ENCODE assay signal across 28 cellular contexts in genomic region chr3:45937206-45938042, GRCh38. TPM values are rescaled to one million over a fixed set of nuclear protein-coding genes. Genes with fewer than 3 reads are reported as not detected.
"Had no signal": no experiment of that assay in that cellular context is flagged by ENCODE, and none has a peak within 500 bp of the region (broad histone marks: within the 10 kb centered on the region; RNA-seq: fewer than 3 reads in every experiment).

No MANE protein-coding gene starts in this region.

- H3K27me3 ChIP-seq: esophagus muscularis mucosa, hepatocyte, right lobe of liver, testis, vagina had no signal

- H3K4me3 ChIP-seq: esophagus muscularis mucosa, hepatocyte, mucosa of descending colon, right lobe of liver, smooth muscle cell, testis, vagina had no signal

- H3K4me1 ChIP-seq: right lobe of liver, testis had no signal

- H3K9me3 ChIP-seq: esophagus muscularis mucosa, mucosa of descending colon, right lobe of liver, testis, vagina had no signal

- H3K9me3 Mint-ChIP-seq: activated CD4-positive, alpha-beta T cell treated with anti-CD3 and anti-CD28 coated beads, Interleukin-2, amount 10 ng/mL, durations not matched to agents 7 days and 5 days; central memory CD8-positive, alpha-beta T cell; stimulated activated naive B cell treated with anti-CD40 and anti-IgM and Interleukin-4, amounts not matched to agents 10 μg/mL and 1 μg/mL and 100 μg/mL, for 72 hours had no signal

- H3K27ac Mint-ChIP-seq: activated CD4-positive, alpha-beta T cell treated with anti-CD3 and anti-CD28 coated beads, Interleukin-2, amount 10 ng/mL, durations not matched to agents 7 days and 5 days; activated CD8-positive, alpha-beta T cell treated with anti-CD3 and anti-CD28 coated beads for 36 hours; activated naive CD4-positive, alpha-beta T cell treated with anti-CD3 and anti-CD28 coated beads, Interleukin-2, amount 50 U/mL, for 72 hours; activated T-cell treated with anti-CD3 and anti-CD28 coated beads, Interleukin-2, amount 50 U/mL, for 72 hours; stimulated activated naive B cell treated with anti-CD40 and anti-IgM and Interleukin-4, amounts not matched to agents 10 μg/mL and 1 μg/mL and 100 μg/mL, for 72 hours had no signal

- H3K27me3 Mint-ChIP-seq: activated CD4-positive, alpha-beta T cell treated with anti-CD3 and anti-CD28 coated beads, Interleukin-2, amount 10 ng/mL, durations not matched to agents 7 days and 5 days; central memory CD8-positive, alpha-beta T cell; stimulated activated naive B cell treated with anti-CD40 and anti-IgM and Interleukin-4, amounts not matched to agents 10 μg/mL and 1 μg/mL and 100 μg/mL, for 72 hours had no signal

- H3K4me3 Mint-ChIP-seq: activated CD4-positive, alpha-beta T cell treated with anti-CD3 and anti-CD28 coated beads, Interleukin-2, amount 10 ng/mL, durations not matched to agents 7 days and 5 days; activated CD8-positive, alpha-beta T cell treated with anti-CD3 and anti-CD28 coated beads for 36 hours; activated T-cell treated with anti-CD3 and anti-CD28 coated beads, Interleukin-2, amount 50 U/mL, for 72 hours; central memory CD8-positive, alpha-beta T cell; stimulated activated naive B cell treated with anti-CD40 and anti-IgM and Interleukin-4, amounts not matched to agents 10 μg/mL and 1 μg/mL and 100 μg/mL, for 72 hours had no signal

- DNase-seq: activated CD4-positive, alpha-beta T cell treated with anti-CD3 and anti-CD28 coated beads, Interleukin-2, amount 10 ng/mL, durations not matched to agents 7 days and 5 days; activated CD8-positive, alpha-beta T cell treated with anti-CD3 and anti-CD28 coated beads for 36 hours; activated gamma-delta T cell; activated T-cell treated with anti-CD3 and anti-CD28 coated beads, Interleukin-2, amount 50 U/mL, for 72 hours; effector memory CD4-positive, alpha-beta T cell; glutamatergic neuron; kidney glomerular epithelial cell; left ventricle myocardium superior; mammary epithelial cell; mucosa of descending colon; occipital lobe; right lobe of liver; stimulated activated CD4-positive, alpha-beta T cell treated with anti-CD3 and anti-CD28 coated beads, Interleukin-15, amount 100 ng/mL, for 24 hours; stimulated activated naive B cell treated with anti-CD40 and anti-IgM and Interleukin-4, amounts not matched to agents 10 μg/mL and 1 μg/mL and 100 μg/mL, for 72 hours; T-helper 1 cell; T-helper 9 cell; testis; trophoblast cell had no signal

- H3K27ac ChIP-seq: esophagus muscularis mucosa, hepatocyte, right lobe of liver, testis, vagina had no signal

RNA-seq across cellular contexts. Expression of gene CXCR6, which starts 5.8 kb away (rescaled TPM):
- total RNA-seq: astrocyte, dermis microvascular lymphatic vessel endothelial cell, frontal cortex, hepatocyte, mammary epithelial cell, occipital lobe had no signal
- polyA plus RNA-seq: mammary epithelial cell, neural cell had no signal

RNA-seq across cellular contexts. Expression of gene CCR9, which starts 51.1 kb away (rescaled TPM):
- total RNA-seq: activated naive CD4-positive, alpha-beta T cell treated with anti-CD3 and anti-CD28 coated beads, Interleukin-2, amount 50 U/mL, for 72 hours; astrocyte; dermis microvascular lymphatic vessel endothelial cell; left ventricle myocardium superior; mammary epithelial cell; smooth muscle cell; vagina had no signal
- polyA plus RNA-seq: hepatocyte, mammary epithelial cell, neural cell, smooth muscle cell had no signal
